In the genomic region with DNA sequence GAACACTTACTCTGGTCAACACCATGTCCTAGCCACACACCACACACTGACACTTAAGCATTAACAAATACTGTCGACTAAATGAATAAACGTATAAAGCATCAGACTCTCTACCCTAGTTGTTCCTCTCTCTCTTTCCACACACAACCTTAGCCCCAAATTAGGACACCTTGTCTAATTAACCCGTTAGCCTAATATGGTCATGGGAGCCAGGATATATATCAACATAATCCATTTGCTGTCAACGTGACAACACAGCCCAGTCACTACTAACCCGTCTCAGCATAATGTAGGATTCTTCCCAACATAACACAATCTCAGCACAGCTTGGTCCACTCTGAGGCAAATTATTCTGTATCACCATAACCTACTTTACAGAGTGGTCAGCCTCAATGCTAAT, we compare ENCODE assay signal across 10 cellular contexts. TPM values are rescaled to one million over a fixed set of nuclear protein-coding genes. Genes with fewer than 3 reads are reported as not detected.
DNase-seq lines count a peak whose midpoint lies in the region; ATAC-seq, FAIRE-seq and TF ChIP-seq lines count a peak whose summit lies in the region.
"Had no signal": no experiment of that assay in that cellular context is flagged by ENCODE, and none has a peak within 500 bp of the region (broad histone marks: within the 10 kb centered on the region; RNA-seq: fewer than 3 reads in every experiment).

No MANE protein-coding gene starts in this region.

- peaks cover 13% of the 10 kb centered on the region for H3K79me1 ChIP-seq in H9 (ENCODE audit: insufficient read depth, low read depth, low read length, poor library complexity, severe bottlenecking)

- H2BK5ac ChIP-seq in H9 (ENCODE audit: insufficient read length, low read length): no peak overlapping the region

- no peak overlapping the region for H2BK12ac ChIP-seq in H9 (ENCODE audit: insufficient read length, low read depth, low read length)

- no peaks in the 10 kb centered on the region for H3K9me3 Mint-ChIP-seq in H9
- H3K9me3 Mint-ChIP-seq in activated naive CD8-positive, alpha-beta T cell (ENCODE audit: low read depth): no peaks in the 10 kb centered on the region

- no peaks in the 10 kb centered on the region for H3K9me3 ChIP-seq in A673 (ENCODE audit: low read depth, low read length, poor library complexity, severe bottlenecking)
- no peaks in the 10 kb centered on the region for H3K9me3 ChIP-seq in H9 (ENCODE audit: control insufficient read depth, low read depth, low read length)
- H3K9me3 ChIP-seq in kidney (ENCODE audit: control insufficient read depth in 1 of 2, low read length in 2 of 2): no peaks in the 10 kb centered on the region

- H2AK5ac ChIP-seq in H9 (ENCODE audit: insufficient read length, low read length): no peak overlapping the region

- H4K91ac ChIP-seq in H9 (ENCODE audit: insufficient read length, low read depth, low read length): no peak overlapping the region

- H3K18ac ChIP-seq in H9 (ENCODE audit: insufficient read length, low read depth, low read length): no peak overlapping the region

- DNase-seq in A673 (ENCODE audit: low spot score) (no peak), H9 (no peak), kidney (no peak), NCI-H1694 treated with DMSO at 0.1 percent for 48 hours (lab: John Stamatoyannopoulos, UW) (no peak), putamen (ENCODE audit: low spot score) (no peak), substantia nigra (lab: John Stamatoyannopoulos, UW) (no peak)
- DNase-seq: cerebellar nuclear complex, NCI-H146 had no signal

- CTCF ChIA-PET in A673 (lab: Charles Lee): no interaction called here

- H3K27me3 Mint-ChIP-seq in H9 (ENCODE audit: low read depth): no peaks in the 10 kb centered on the region; the same call in 1 of the 2 replicates
- H3K27me3 Mint-ChIP-seq in activated naive CD8-positive, alpha-beta T cell: no peaks in the 10 kb centered on the region

- TF ChIP-seq CTCF in A673 (conservative IDR thresholded peaks at IDR 0.05; ENCODE audit: low read depth, low read length) (no peak), H9 (conservative IDR thresholded peaks at IDR 0.05) (no peak), kidney (IDR thresholded peaks at IDR 0.05; ENCODE audit: borderline replicate concordance, extremely low read depth, insufficient read depth) (no peak)

- POLR2A ChIA-PET in A673 (lab: Charles Lee; ENCODE audit: low non-redundant PET): interaction anchor here (0.6 to 0.7 kb wide), 2 partner anchors 8 to 18 kb away, joined by 3 read pairs; no protein-coding TSS in a partner anchor

- WGBS in H9 (ENCODE audit: extremely low coverage, insufficient read length, low lambda C conversion rate): no CpG with 5 or more reads among the region's 5 CpGs

- no peaks in the 10 kb centered on the region for H4K20me1 ChIP-seq in H9 (ENCODE audit: control insufficient read depth, insufficient read depth, insufficient read length)

- H3K4ac ChIP-seq in H9 (ENCODE audit: low read depth, low read length): no peak overlapping the region

- H3K27ac Mint-ChIP-seq in H9: no peak overlapping the region; a peak in 1 of 7 replicates
- no peak overlapping the region for H3K27ac Mint-ChIP-seq in activated naive CD8-positive, alpha-beta T cell

- ATAC-seq in GM18498 (IDR thresholded peaks at IDR 0.05; ENCODE audit: unreplicated experiment): no peak

- peaks cover 7% of the 10 kb centered on the region for H3K23me2 ChIP-seq in H9 (ENCODE audit: insufficient read length, low read depth, low read length, poor library complexity, severe bottlenecking)

- no peak overlapping the region for H2BK20ac ChIP-seq in H9 (ENCODE audit: low read depth, low read length, poor library complexity, severe bottlenecking)

- H2BK15ac ChIP-seq in H9 (ENCODE audit: low read depth, low read length): no peak overlapping the region

- H3K27me3 ChIP-seq in A673 (replicated peaks; ENCODE audit: insufficient read depth, low read depth, low read length, poor library complexity): no peaks in the 10 kb centered on the region
- H3K27me3 ChIP-seq in H9 (ENCODE audit: insufficient read depth, low read length): no peaks in the 10 kb centered on the region

- no peak overlapping the region for H2BK120ac ChIP-seq in H9 (ENCODE audit: low read depth, low read length, poor library complexity, severe bottlenecking)

- H2AFZ ChIP-seq in H9 (ENCODE audit: low read length): no peak overlapping the region

- peaks cover 22% of the 10 kb centered on the region for H3K4me1 ChIP-seq in A673 (ENCODE audit: insufficient read depth, low read length, poor library complexity, severe bottlenecking)
- H3K4me1 ChIP-seq in H9 (ENCODE audit: insufficient read depth, low read length): no peaks in the 10 kb centered on the region
- peaks cover 6 to 23% of the 10 kb centered on the region in 2 donors for H3K4me1 ChIP-seq in kidney (ENCODE audit: control insufficient read depth in 1 of 2, insufficient read depth in 1 of 2, low read depth in 1 of 2, low read length in 2 of 2)

- H3K36me3 Mint-ChIP-seq in H9 (ENCODE audit: insufficient read depth in 1 of 3, low read depth in 3 of 3): peaks cover 53 to 75% (median 68%) of the 10 kb centered on the region in 3 experiments; a peak in 6 of 7 replicates
- peaks cover 9% of the 10 kb centered on the region for H3K36me3 Mint-ChIP-seq in activated naive CD8-positive, alpha-beta T cell

- no peak overlapping the region for H3T11ph ChIP-seq in H9 (ENCODE audit: low read length)

- H3K27ac ChIP-seq in A673 (ENCODE audit: low read depth, low read length, poor library complexity, severe bottlenecking) (no peak overlapping the region), H9 (ENCODE audit: insufficient read length, low read depth, low read length) (no peak overlapping the region), kidney (ENCODE audit: low read depth in 2 of 2, low read length in 2 of 2) (no peak overlapping the region), substantia nigra (ENCODE audit: low read depth, low read length, poor library complexity, severe bottlenecking) (no peak overlapping the region)

- H3K4me1 Mint-ChIP-seq in H9: peaks cover 27 to 36% of the 10 kb centered on the region in 2 experiments
- peaks cover 50% of the 10 kb centered on the region for H3K4me1 Mint-ChIP-seq in activated naive CD8-positive, alpha-beta T cell (ENCODE audit: low read depth)

- H3K4me3 ChIP-seq in A673 (ENCODE audit: low read depth, low read length, poor library complexity, severe bottlenecking) (peak overlapping the region; percentile 78), kidney (ENCODE audit: low read length in 2 of 2) (peak overlapping the region; percentile 8 to 28)

- H4K5ac ChIP-seq in H9 (ENCODE audit: insufficient read length, low read depth, low read length): no peak overlapping the region

- no peak overlapping the region for H4K8ac ChIP-seq in H9 (replicated peaks; ENCODE audit: insufficient read length, low read depth, low read length)

- H3K4me2 ChIP-seq in H9 (ENCODE audit: insufficient read depth, insufficient read length, low read length): peak overlapping the region; percentile 19

- no peak overlapping the region for H3K56ac ChIP-seq in H9 (ENCODE audit: insufficient read length, low read depth, low read length)

- no peak overlapping the region for H3K14ac ChIP-seq in H9 (ENCODE audit: insufficient read depth, low read length)

- peak overlapping the region; percentile 94 to 100; a peak in 4 of 5 replicates for H3K4me3 Mint-ChIP-seq in H9
- H3K4me3 Mint-ChIP-seq in activated naive CD8-positive, alpha-beta T cell: peak overlapping the region; percentile 76

- peaks cover 15% of the 10 kb centered on the region; the same call in 1 of the 2 replicates for H3K79me2 ChIP-seq in H9 (ENCODE audit: insufficient read depth, low read length)

- BruUV-seq in A673 (replicated peaks; lab: Mats Ljungman, UMichigan): TSS peak; percentile 43

- peaks cover 64% of the 10 kb centered on the region for H3K36me3 ChIP-seq in A673 (ENCODE audit: insufficient read depth, low read length, poor library complexity, severe bottlenecking)
- peaks cover 21 to 43% of the 10 kb centered on the region in 2 donors for H3K36me3 ChIP-seq in kidney (ENCODE audit: control insufficient read depth in 1 of 2, insufficient read depth in 2 of 2, low read length in 2 of 2)

- H3K9ac ChIP-seq in H9 (ENCODE audit: extremely low read depth, insufficient read length, low read length) (no peak overlapping the region), kidney (ENCODE audit: low read length in 2 of 2) (no peak overlapping the region)

- intact Hi-C loops in A673 (cut with micrococcal nuclease; ENCODE audit: unreplicated experiment): no loop called here
- intact Hi-C loops in kidney (cut with DNase I): no loop called here

- FAIRE-seq in kidney (lab: Jason Lieb, UNC): no peak

- no peak overlapping the region for H3K23ac ChIP-seq in H9 (ENCODE audit: insufficient read length, low read depth, low read length)

RNA-seq across cellular contexts. Expression of a gene that starts 2.2 kb away (rescaled TPM):
- total RNA-seq in A673 (2021): 133 and 139 TPM in 2 replicates
- total RNA-seq in H9 (2021): 82.9 and 84.1 TPM in 2 replicates
- 35.8 TPM for total RNA-seq in kidney
- polyA plus RNA-seq in kidney (ENCODE audit: insufficient read depth, low read depth, low replicate concordance): 18.0 TPM

RNA-seq across cellular contexts. Expression of a gene that starts 7.1 kb away (rescaled TPM):
- total RNA-seq in A673 (2021) (84.0 and 85.1 TPM in 2 replicates), H9 (2021) (105 and 110 TPM in 2 replicates), kidney (28.1 TPM)
- polyA plus RNA-seq in kidney (ENCODE audit: insufficient read depth, low read depth, low replicate concordance): 48.5 TPM

RNA-seq across cellular contexts. Expression of a gene that starts 10.1 kb away (rescaled TPM):
- total RNA-seq in A673 (2021): 296 and 314 TPM in 2 replicates
- 261 and 266 TPM in 2 replicates for total RNA-seq in H9 (2021)
- total RNA-seq in kidney: 477 TPM
- 1,483 TPM for polyA plus RNA-seq in kidney (ENCODE audit: insufficient read depth, low read depth, low replicate concordance)

RNA-seq across cellular contexts. Expression of a gene that starts 12.4 kb away (rescaled TPM):
- total RNA-seq in A673 (2021) (425 and 509 TPM in 2 replicates), H9 (2021) (272 and 283 TPM in 2 replicates), kidney (689 TPM)
- polyA plus RNA-seq in kidney (ENCODE audit: insufficient read depth, low read depth, low replicate concordance): 1,202 TPM

RNA-seq across cellular contexts. Expression of a gene that starts 12.5 kb away (rescaled TPM):
- 74.7 and 86.6 TPM in 2 replicates for total RNA-seq in A673 (2021)
- 38.2 and 38.3 TPM in 2 replicates for total RNA-seq in H9 (2021)
- 18.9 TPM for total RNA-seq in kidney
- 6.6 TPM for polyA plus RNA-seq in kidney (ENCODE audit: insufficient read depth, low read depth, low replicate concordance)
